In genomic region chr12:128844031-128844635, GRCh38 we compare ENCODE assay signal across 10 cellular contexts. TPM values are rescaled to one million over a fixed set of nuclear protein-coding genes. Genes with fewer than 3 reads are reported as not detected.
DNase-seq lines count a peak whose midpoint lies in the region; ATAC-seq lines count a peak whose summit lies in the region.
"Had no signal": no experiment of that assay in that cellular context is flagged by ENCODE, and none has a peak within 500 bp of the region (broad histone marks: within the 10 kb centered on the region; RNA-seq: fewer than 3 reads in every experiment).

No MANE protein-coding gene starts in this region.

- H3K4me1 Mint-ChIP-seq in natural killer cell treated with Interleukin-12 subunit alpha and Interleukin-12 subunit beta and Interleukin-15 and Interleukin-18, amount 100 ng/mL, for 72 hours (ENCODE audit: low read depth in 2 of 2), result peaks cover 11 to 17% of the 10 kb centered on the region in 2 donors

- H3K4me3 Mint-ChIP-seq in natural killer cell treated with Interleukin-12 subunit alpha and Interleukin-12 subunit beta and Interleukin-15 and Interleukin-18, amount 100 ng/mL, for 72 hours, result no peak overlapping the region

- H3K27me3 Mint-ChIP-seq in natural killer cell treated with Interleukin-12 subunit alpha and Interleukin-12 subunit beta and Interleukin-15 and Interleukin-18, amount 100 ng/mL, for 72 hours, result peaks cover 0 to 9% of the 10 kb centered on the region in 2 donors

- peak; percentile 59 for ATAC-seq in HG02759 (IDR thresholded peaks at IDR 0.05; ENCODE audit: unreplicated experiment)
- peak; percentile 87 to 95 for ATAC-seq in natural killer cell treated with Interleukin-12 subunit alpha and Interleukin-12 subunit beta and Interleukin-15 and Interleukin-18, amount 100 ng/mL, for 72 hours
- ATAC-seq: Panc1 had no signal

- H3K9me3 Mint-ChIP-seq in natural killer cell treated with Interleukin-12 subunit alpha and Interleukin-12 subunit beta and Interleukin-15 and Interleukin-18, amount 100 ng/mL, for 72 hours, result no peaks in the 10 kb centered on the region

- DNase-seq in NCI-H2171 treated with DMSO at 0.1 percent for 48 hours (lab: John Stamatoyannopoulos, UW) (peak; percentile 5), NCI-H2171 (lab: John Stamatoyannopoulos, UW) (no peak), SK-N-DZ (ENCODE audit: low spot score) (peak; percentile 73), NCI-H774 (lab: John Stamatoyannopoulos, UW) (no peak), midbrain (lab: John Stamatoyannopoulos, UW) (no peak), kidney tubule cell (ENCODE audit: low spot score) (no peak)
- DNase-seq in natural killer cell treated with Interleukin-12 subunit alpha and Interleukin-12 subunit beta and Interleukin-15 and Interleukin-18, amount 100 ng/mL, for 72 hours (ENCODE audit: low spot score), result peak; percentile 69
- DNase-seq: left cardiac atrium had no signal

- peak overlapping the region in 1 of 2 donors; percentile 77 for H3K27ac Mint-ChIP-seq in natural killer cell treated with Interleukin-12 subunit alpha and Interleukin-12 subunit beta and Interleukin-15 and Interleukin-18, amount 100 ng/mL, for 72 hours

- H3K36me3 Mint-ChIP-seq in natural killer cell treated with Interleukin-12 subunit alpha and Interleukin-12 subunit beta and Interleukin-15 and Interleukin-18, amount 100 ng/mL, for 72 hours, result no peaks in the 10 kb centered on the region

RNA-seq across cellular contexts. Expression of gene GLT1D1, which starts 9.1 kb away (rescaled TPM):
- polyA plus RNA-seq in SK-N-DZ (2014; cell fraction: cytosol; rRNA removed), result 1.1 and 1.2 TPM in 2 replicates
- 0.85 and 1.3 TPM in 2 replicates for polyA plus RNA-seq in SK-N-DZ (2014; cell fraction: nucleus; rRNA removed)
- total RNA-seq in natural killer cell treated with Interleukin-12 subunit alpha and Interleukin-12 subunit beta and Interleukin-15 and Interleukin-18, amount 100 ng/mL, for 72 hours, result under 1 TPM; 0.14 to 0.21 TPM

RNA-seq across cellular contexts. Expression of gene SLC15A4, which starts 20.4 kb away (rescaled TPM):
- polyA plus RNA-seq in SK-N-DZ (2014; cell fraction: cytosol; rRNA removed), result 16.6 and 32.9 TPM in 2 replicates
- 47.1 and 51.4 TPM in 2 replicates for polyA plus RNA-seq in SK-N-DZ (2014; cell fraction: nucleus; rRNA removed)
- 10 to 100 TPM; 54.2 to 58.6 TPM for total RNA-seq in natural killer cell treated with Interleukin-12 subunit alpha and Interleukin-12 subunit beta and Interleukin-15 and Interleukin-18, amount 100 ng/mL, for 72 hours

Comparison
In these comparisons a context has a peak if more than half of its experiments do, and no peak if none do; other contexts are left out.
1. DNase-seq: peak in NCI-H2171 treated with DMSO at 0.1 percent for 48 hours (single experiment), SK-N-DZ (single experiment) and natural killer cell treated with Interleukin-12 subunit alpha and Interleukin-12 subunit beta and Interleukin-15 and Interleukin-18, amount 100 ng/mL, for 72 hours (single experiment); none in NCI-H2171 (single experiment), NCI-H774 (single experiment), midbrain (single experiment) and kidney tubule cell (single experiment).